In genomic region chr9:76576344-76576743, GRCh38 we compare ENCODE assay signal across 8 cellular contexts.
DNase-seq lines count a peak whose midpoint lies in the region; ATAC-seq, FAIRE-seq and TF ChIP-seq lines count a peak whose summit lies in the region.

No MANE protein-coding gene starts in this region.

- FAIRE-seq in pancreas (lab: Jason Lieb, UNC) = no peak

- WGBS in pancreas, 2 donors = 88 to 93% methylated on average over 5 of the region's 5 CpGs

- H3K9me3 ChIP-seq in SJSA1 (replicated peaks) (no peaks in the 10 kb centered on the region), ascending aorta (no peaks in the 10 kb centered on the region), pancreas (no peaks in the 10 kb centered on the region)

- H3K4me1 ChIP-seq in SJSA1 (replicated peaks) = peaks cover 60% of the 10 kb centered on the region
- H3K4me1 ChIP-seq in ascending aorta = no peaks in the 10 kb centered on the region
- H3K4me1 ChIP-seq in pancreas = peaks cover 0 to 2% (median 0%) of the 10 kb centered on the region in 3 donors

- intact Hi-C loops in ascending aorta (cut with DNase I) = no loop called here
- intact Hi-C loops in pancreas (cut with DNase I) = no loop called here

- no peak for TF ChIP-seq CTCF in ascending aorta (IDR thresholded peaks at IDR 0.05)
- no peak for TF ChIP-seq CTCF in pancreas (IDR thresholded peaks at IDR 0.05)

- no peak for DNase-seq in activated CD4-positive, CD25-positive, alpha-beta regulatory T cell treated with anti-CD3 and anti-CD28 coated beads, Interleukin-2, amount 50 U/mL, for 72 hours
- DNase-seq in SJSA1 (ENCODE audit: low read depth in 1 of 2, low spot score in 2 of 2) (peak; percentile 87), ascending aorta (ENCODE audit: low spot score in 2 of 2) (peak; percentile 20 to 69), pancreas (no peak), midbrain (lab: John Stamatoyannopoulos, UW) (no peak), NCI-H446 treated with DMSO at 0.1 percent for 48 hours (lab: John Stamatoyannopoulos, UW) (no peak)

- H3K27ac ChIP-seq in SJSA1 = peak overlapping the region; percentile 89
- no peak overlapping the region for H3K27ac ChIP-seq in ascending aorta
- no peak overlapping the region for H3K27ac ChIP-seq in pancreas

- no peaks in the 10 kb centered on the region for H3K27me3 ChIP-seq in SJSA1 (replicated peaks)
- H3K27me3 ChIP-seq in ascending aorta = no peaks in the 10 kb centered on the region
- no peaks in the 10 kb centered on the region for H3K27me3 ChIP-seq in pancreas

- no peak overlapping the region for H3K4me3 ChIP-seq in SJSA1
- no peak overlapping the region for H3K4me3 ChIP-seq in ascending aorta
- no peak overlapping the region for H3K4me3 ChIP-seq in pancreas

- ATAC-seq in activated CD4-positive, CD25-positive, alpha-beta regulatory T cell treated with anti-CD3 and anti-CD28 coated beads, Interleukin-2, amount 50 U/mL, for 24 hours = peak; percentile 83 to 91
- ATAC-seq in HG02981 (IDR thresholded peaks at IDR 0.05; ENCODE audit: unreplicated experiment) (peak; percentile 78), pancreas (peak in 3 of 4 donors; percentile 39 to 71 (median 71))

- H3K36me3 ChIP-seq in SJSA1 (no peaks in the 10 kb centered on the region), ascending aorta (no peaks in the 10 kb centered on the region), pancreas (no peaks in the 10 kb centered on the region)

Comparison
In these comparisons a context has a peak if more than half of its experiments do, and no peak if none do; other contexts are left out.
1. DNase-seq: peak in SJSA1 (2 of 2) and ascending aorta (2 of 2); none in activated CD4-positive, CD25-positive, alpha-beta regulatory T cell treated with anti-CD3 and anti-CD28 coated beads, Interleukin-2, amount 50 U/mL, for 72 hours (single experiment), pancreas (0 of 6), midbrain (single experiment) and NCI-H446 treated with DMSO at 0.1 percent for 48 hours (single experiment).
2. Peak in every context shown above with its lines, with median percentiles within 50 percentile points of each other: ATAC-seq.